ENCODE assay signal across 23 cellular contexts in genomic region chr1:157150631-157151030, GRCh38. TPM values are rescaled to one million over a fixed set of nuclear protein-coding genes. Genes with fewer than 3 reads are reported as not detected.
A peak's percentile ranks its signal among the peaks of the same experiment; 100 is the strongest.
DNase-seq lines count a peak whose midpoint lies in the region; ATAC-seq and TF ChIP-seq lines count a peak whose summit lies in the region.
"Had no signal": no experiment of that assay in that cellular context is flagged by ENCODE, and none has a peak within 500 bp of the region (broad histone marks: within the 10 kb centered on the region; RNA-seq: fewer than 3 reads in every experiment).

No MANE protein-coding gene starts in this region.

- no peaks in the 10 kb centered on the region for H3K27me3 ChIP-seq in cardiac muscle cell
- no peaks in the 10 kb centered on the region for H3K27me3 ChIP-seq in right atrium auricular region
- peaks cover 3% of the 10 kb centered on the region; the same call in 1 of the 2 replicates for H3K27me3 ChIP-seq in SJCRH30
- H3K27me3 ChIP-seq: MG63 had no signal

- no peak for DNase-seq in cardiac muscle cell (ENCODE audit: low read depth in 1 of 2, low spot score in 1 of 2)
- no peak for DNase-seq in right atrium auricular region (ENCODE audit: low spot score)
- no peak for DNase-seq in activated CD8-positive, alpha-beta T cell treated with anti-CD3 and anti-CD28 coated beads, Interleukin-2, amount 10 ng/mL, durations not matched to agents 7 days and 5 days
- no peak for DNase-seq in NCI-H2171 treated with DMSO at 0.1 percent for 48 hours (lab: John Stamatoyannopoulos, UW)
- DNase-seq in SJCRH30 = no peak
- DNase-seq: C1 segment of cervical spinal cord; Caco-2; CD8-positive, alpha-beta T cell; GOT3; HFFc6; KG1; MG63; NCI-H1105 treated with DMSO at 0.1 percent for 48 hours; NCI-H2029; NCI-H446 treated with DMSO at 0.1 percent for 48 hours; NCI-H526; SHP77 had no signal

- no peak for ATAC-seq in activated CD8-positive, alpha-beta T cell treated with anti-CD3 and anti-CD28 coated beads, Interleukin-2, amount 10 ng/mL, durations not matched to agents 7 days and 5 days
- ATAC-seq in GM21723 (IDR thresholded peaks at IDR 0.05; ENCODE audit: unreplicated experiment) = no peak
- ATAC-seq: CD8-positive, alpha-beta T cell had no signal

- H3K9me3 ChIP-seq in cardiac muscle cell (ENCODE audit: low read depth) (no peaks in the 10 kb centered on the region), right atrium auricular region (no peaks in the 10 kb centered on the region), SJCRH30 (replicated peaks) (no peaks in the 10 kb centered on the region)
- H3K9me3 ChIP-seq: Caco-2, HAP-1, MG63 had no signal

- no peaks in the 10 kb centered on the region for H3K9me3 Mint-ChIP-seq in activated CD8-positive, alpha-beta T cell treated with anti-CD3 and anti-CD28 coated beads, Interleukin-2, amount 10 ng/mL, durations not matched to agents 7 days and 5 days (ENCODE audit: insufficient read depth)
- H3K9me3 Mint-ChIP-seq in dendritic cell treated with granulocyte-macrophage colony-stimulating factor and Interleukin-4, amounts not matched to agents 40 ng/mL and 50 ng/mL, for 4 days = no peaks in the 10 kb centered on the region
- H3K9me3 Mint-ChIP-seq: CD8-positive, alpha-beta T cell; HFFc6 had no signal

- CTCF ChIA-PET in activated CD8-positive, alpha-beta T cell treated with anti-CD3 and anti-CD28 coated beads, Interleukin-2, amount 10 ng/mL, durations not matched to agents 7 days and 5 days (lab: Charles Lee) = interaction anchor here (1.1 to 13.2 kb wide), 3 partner anchors 9 to 63 kb away, joined by 4 to 470 read pairs (median 5); no protein-coding TSS in a partner anchor

- H3K4me1 ChIP-seq in cardiac muscle cell (ENCODE audit: low read depth) = peaks cover 54% of the 10 kb centered on the region
- peaks cover 0 to 20% of the 10 kb centered on the region in 2 donors for H3K4me1 ChIP-seq in right atrium auricular region
- H3K4me1 ChIP-seq in SJCRH30 = peaks cover 31% of the 10 kb centered on the region

- TF ChIP-seq CTCF in cardiac muscle cell (IDR thresholded peaks at IDR 0.05; ENCODE audit: low read depth, low read length) (no peak), right atrium auricular region (IDR thresholded peaks at IDR 0.05) (no peak)

- H3K4me1 Mint-ChIP-seq in activated CD8-positive, alpha-beta T cell treated with anti-CD3 and anti-CD28 coated beads, Interleukin-2, amount 10 ng/mL, durations not matched to agents 7 days and 5 days (ENCODE audit: low read depth) = peaks cover 43% of the 10 kb centered on the region
- H3K4me1 Mint-ChIP-seq in dendritic cell treated with granulocyte-macrophage colony-stimulating factor and Interleukin-4, amounts not matched to agents 40 ng/mL and 50 ng/mL, for 4 days (ENCODE audit: low read depth) = peaks cover 79% of the 10 kb centered on the region

- intact Hi-C loops in dendritic cell treated with granulocyte-macrophage colony-stimulating factor and Interleukin-4, amounts not matched to agents 40 ng/mL and 50 ng/mL, for 4 days (cut with micrococcal nuclease) = no loop called here

- H3K27me3 Mint-ChIP-seq in activated CD8-positive, alpha-beta T cell treated with anti-CD3 and anti-CD28 coated beads, Interleukin-2, amount 10 ng/mL, durations not matched to agents 7 days and 5 days (ENCODE audit: low read depth) = no peaks in the 10 kb centered on the region
- peaks cover 8% of the 10 kb centered on the region for H3K27me3 Mint-ChIP-seq in dendritic cell treated with granulocyte-macrophage colony-stimulating factor and Interleukin-4, amounts not matched to agents 40 ng/mL and 50 ng/mL, for 4 days

- H3K4me3 Mint-ChIP-seq in activated CD8-positive, alpha-beta T cell treated with anti-CD3 and anti-CD28 coated beads, Interleukin-2, amount 10 ng/mL, durations not matched to agents 7 days and 5 days = no peak overlapping the region
- no peak overlapping the region for H3K4me3 Mint-ChIP-seq in dendritic cell treated with granulocyte-macrophage colony-stimulating factor and Interleukin-4, amounts not matched to agents 40 ng/mL and 50 ng/mL, for 4 days
- H3K4me3 Mint-ChIP-seq: CD8-positive, alpha-beta T cell; HFFc6 had no signal

- POLR2A ChIA-PET in activated CD8-positive, alpha-beta T cell treated with anti-CD3 and anti-CD28 coated beads, Interleukin-2, amount 10 ng/mL, durations not matched to agents 7 days and 5 days (lab: Charles Lee) = interaction anchor here (1.4 kb wide), 1 partner anchor 12 kb away, joined by 5 read pairs; the partner anchor contains the start of gene ETV3

- H3K4me3 ChIP-seq in cardiac muscle cell = no peak overlapping the region
- no peak overlapping the region for H3K4me3 ChIP-seq in right atrium auricular region
- H3K4me3 ChIP-seq in SJCRH30 = no peak overlapping the region
- H3K4me3 ChIP-seq: HAP-1, MG63, SK-N-MC had no signal

- no peaks in the 10 kb centered on the region for H3K36me3 Mint-ChIP-seq in activated CD8-positive, alpha-beta T cell treated with anti-CD3 and anti-CD28 coated beads, Interleukin-2, amount 10 ng/mL, durations not matched to agents 7 days and 5 days (ENCODE audit: low read depth)
- H3K36me3 Mint-ChIP-seq in dendritic cell treated with granulocyte-macrophage colony-stimulating factor and Interleukin-4, amounts not matched to agents 40 ng/mL and 50 ng/mL, for 4 days (ENCODE audit: low read depth) = no peaks in the 10 kb centered on the region
- H3K36me3 Mint-ChIP-seq: CD8-positive, alpha-beta T cell had no signal

- H3K27ac Mint-ChIP-seq in activated CD8-positive, alpha-beta T cell treated with anti-CD3 and anti-CD28 coated beads, Interleukin-2, amount 10 ng/mL, durations not matched to agents 7 days and 5 days = peak overlapping the region; percentile 18
- peak overlapping the region; percentile 63 for H3K27ac Mint-ChIP-seq in dendritic cell treated with granulocyte-macrophage colony-stimulating factor and Interleukin-4, amounts not matched to agents 40 ng/mL and 50 ng/mL, for 4 days
- H3K27ac Mint-ChIP-seq: CD8-positive, alpha-beta T cell; HFFc6 had no signal

- H3K27ac ChIP-seq in cardiac muscle cell (peak overlapping the region; percentile 71), right atrium auricular region (no peak overlapping the region), SJCRH30 (no peak overlapping the region)
- H3K27ac ChIP-seq: RWPE1, SK-N-MC had no signal

- H3K36me3 ChIP-seq in cardiac muscle cell (no peaks in the 10 kb centered on the region), right atrium auricular region (no peaks in the 10 kb centered on the region), SJCRH30 (no peaks in the 10 kb centered on the region)
- H3K36me3 ChIP-seq: HAP-1, MG63 had no signal

RNA-seq across cellular contexts. Expression of gene ETV3, which starts 12.4 kb away (rescaled TPM):
- total RNA-seq in cardiac muscle cell (10.6 and 21.0 TPM in 2 replicates), right atrium auricular region (10 to 100 TPM in 1 of 2 donors, 1 to 10 TPM in 1; 9.0 to 12.0 TPM)
- 5.6 and 9.9 TPM in 2 replicates for polyA plus RNA-seq in cardiac muscle cell
- total RNA-seq in activated CD8-positive, alpha-beta T cell treated with anti-CD3 and anti-CD28 coated beads, Interleukin-2, amount 10 ng/mL, durations not matched to agents 7 days and 5 days = 10 to 100 TPM; 38.2 to 40.2 TPM
- total RNA-seq in SJCRH30 (2014; rRNA removed; shearing (Covaris generic)) = 12.2 and 12.5 TPM in 2 replicates

RNA-seq across cellular contexts. Expression of gene ETV3L, which starts 51.0 kb away (rescaled TPM):
- total RNA-seq in cardiac muscle cell (not detected in 2 replicates), right atrium auricular region (not detected)
- not detected in 2 replicates for polyA plus RNA-seq in cardiac muscle cell
- not detected for total RNA-seq in activated CD8-positive, alpha-beta T cell treated with anti-CD3 and anti-CD28 coated beads, Interleukin-2, amount 10 ng/mL, durations not matched to agents 7 days and 5 days
- total RNA-seq in SJCRH30 (2014; rRNA removed; shearing (Covaris generic)) = 0.05 TPM in 1 of 2 replicates, not detected in the other
- total RNA-seq: A673; Caco-2; CD8-positive, alpha-beta T cell; HFFc6 had no signal
